ENCODE assay signal across 20 cellular contexts in genomic region chr4:125116431-125116830, GRCh38.
"Had no signal": no experiment of that assay in that cellular context is flagged by ENCODE, and none has a peak within 500 bp of the region (broad histone marks: within the 10 kb centered on the region; RNA-seq: fewer than 3 reads in every experiment).

No MANE protein-coding gene starts in this region.

- H3K4me1 Mint-ChIP-seq: immature natural killer cell, naive B cell, nephron had no signal

- H3K27ac Mint-ChIP-seq: immature natural killer cell, naive B cell, nephron, progenitor cell of endocrine pancreas, type B pancreatic cell had no signal

- H3K4me1 ChIP-seq: foreskin keratinocyte, left ventricle myocardium inferior, lower lobe of right lung, pancreas, vagina had no signal

- ATAC-seq: esophagus mucosa, left cardiac atrium, lower lobe of right lung, pancreas, right cardiac atrium had no signal

- H3K9me3 Mint-ChIP-seq: nephron, type B pancreatic cell had no signal

- H3K4me3 Mint-ChIP-seq: immature natural killer cell, naive B cell, nephron, type B pancreatic cell had no signal

- H3K27ac ChIP-seq: foreskin keratinocyte, left ventricle myocardium inferior, lower lobe of right lung, pancreas, vagina had no signal

- H3K4me3 ChIP-seq: left ventricle myocardium inferior, lower lobe of right lung, pancreas, vagina had no signal

- H3K27me3 Mint-ChIP-seq: naive B cell, progenitor cell of endocrine pancreas, type B pancreatic cell had no signal

- H3K36me3 Mint-ChIP-seq: immature natural killer cell, naive B cell, type B pancreatic cell had no signal

- H3K27me3 ChIP-seq: foreskin keratinocyte, pancreas, vagina had no signal

- H3K9me3 ChIP-seq: left ventricle myocardium inferior, lower lobe of right lung, pancreas, vagina had no signal

- H3K36me3 ChIP-seq: left ventricle myocardium inferior, lower lobe of right lung, pancreas, vagina had no signal

- DNase-seq: effector memory CD4-positive, alpha-beta T cell; immature natural killer cell; kidney; left cardiac atrium; left ventricle myocardium inferior; lower lobe of right lung; mesendoderm; naive B cell; occipital lobe; pancreas; right cardiac atrium; small intestine; stimulated activated CD4-positive, alpha-beta T cell treated with anti-CD3 and anti-CD28 coated beads, Interleukin-2, amount 100 ng/mL, for 48 hours; stimulated activated naive CD4-positive, alpha-beta T cell treated with Interleukin-2 at 50 U/mL for 16 hours had no signal
